ENCODE assay signal across 22 cellular contexts in genomic region chr3:110063178-110063577, GRCh38.
"Had no signal": no experiment of that assay in that cellular context is flagged by ENCODE, and none has a peak within 500 bp of the region (broad histone marks: within the 10 kb centered on the region; RNA-seq: fewer than 3 reads in every experiment).

No MANE protein-coding gene starts in this region.

- H3K27me3 Mint-ChIP-seq: dendritic cell treated with granulocyte-macrophage colony-stimulating factor and Interleukin-4, amounts not matched to agents 40 ng/mL and 50 ng/mL, for 4 days; effector memory CD8-positive, alpha-beta T cell had no signal

- ATAC-seq: effector memory CD8-positive, alpha-beta T cell; esophagus mucosa; gastrocnemius medialis; heart right ventricle; left cardiac atrium; left lung; left ventricle myocardium superior; lower lobe of right lung; mucosa of descending colon had no signal

- H3K36me3 Mint-ChIP-seq: mesothelial cell of epicardium had no signal

- DNase-seq: colonic mucosa; cortex of kidney; effector CD8-positive, alpha-beta T cell; effector memory CD8-positive, alpha-beta T cell; endodermal cell; erythroblast; esophagus squamous epithelium; foreskin melanocyte; gastrocnemius medialis; glutamatergic neuron; head of caudate nucleus; heart right ventricle; hippocampal formation; left cardiac atrium; left lung; left ventricle myocardium superior; lower lobe of right lung; mesenchymal stem cell; mucosa of descending colon had no signal

- H3K27ac Mint-ChIP-seq: dendritic cell treated with granulocyte-macrophage colony-stimulating factor and Interleukin-4, amounts not matched to agents 40 ng/mL and 50 ng/mL, for 4 days; effector memory CD8-positive, alpha-beta T cell; endodermal cell; mesothelial cell of epicardium had no signal

- H3K4me3 Mint-ChIP-seq: dendritic cell treated with granulocyte-macrophage colony-stimulating factor and Interleukin-4, amounts not matched to agents 40 ng/mL and 50 ng/mL, for 4 days; effector memory CD8-positive, alpha-beta T cell; endodermal cell; mesothelial cell of epicardium had no signal

- H3K9me3 Mint-ChIP-seq: effector memory CD8-positive, alpha-beta T cell; endodermal cell; mesothelial cell of epicardium had no signal

- H3K4me1 Mint-ChIP-seq: endodermal cell had no signal
